19 cellular contexts compared by ENCODE assay signal in the genomic region with DNA sequence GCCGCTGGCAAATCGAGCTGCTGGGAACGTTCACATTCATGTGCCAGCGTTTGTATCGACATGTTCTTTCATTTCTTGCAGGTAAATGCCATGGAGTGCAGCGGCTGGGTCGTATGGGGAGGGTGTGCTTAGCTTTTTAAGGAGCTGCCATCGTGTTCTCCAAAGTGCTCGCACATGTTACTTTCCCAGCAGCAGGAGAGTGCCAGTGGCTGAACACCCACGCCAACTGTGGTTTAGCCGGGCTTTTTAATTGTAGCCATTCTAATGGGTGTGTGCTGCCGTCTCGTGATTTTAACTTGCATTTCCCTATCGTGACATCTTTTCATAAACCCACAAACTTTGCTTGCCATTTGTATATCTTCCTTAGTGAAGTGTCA. TPM values are rescaled to one million over a fixed set of nuclear protein-coding genes. Genes with fewer than 3 reads are reported as not detected.
DNase-seq lines count a peak whose midpoint lies in the region; ATAC-seq, FAIRE-seq and TF ChIP-seq lines count a peak whose summit lies in the region.
"Had no signal": no experiment of that assay in that cellular context is flagged by ENCODE, and none has a peak within 500 bp of the region (broad histone marks: within the 10 kb centered on the region; RNA-seq: fewer than 3 reads in every experiment).

No MANE protein-coding gene starts in this region.

- no peak overlapping the region for H2AFZ ChIP-seq in K562 (ENCODE audit: low read depth, low read length)
- H2AFZ ChIP-seq: GM23248 had no signal

- POLR2A ChIA-PET in K562 (lab: Yijun Ruan, JAX), result interaction anchor here (1.4 kb wide), 1 partner anchor 8 kb away, joined by 3 read pairs; no protein-coding TSS in a partner anchor

- intact Hi-C loops in K562 (cut with micrococcal nuclease) (no loop called here), pancreas (cut with DNase I) (no loop called here), left cardiac atrium (cut with DNase I) (no loop called here)

- 33% methylated on average over 14 of the region's 14 CpGs for WGBS in K562 (ENCODE audit: insufficient coverage, low coverage, missing lambda C conversion rate)
- 36 to 43% methylated on average over 14 of the region's 14 CpGs for WGBS in pancreas, 2 donors

- H3K9me3 ChIP-seq in K562 (replicated peaks; ENCODE audit: control insufficient read depth, insufficient read depth, low read depth, low read length), result no peaks in the 10 kb centered on the region
- H3K9me3 ChIP-seq in pancreas, result no peaks in the 10 kb centered on the region
- H3K9me3 ChIP-seq: HAP-1 had no signal

- no peak for FAIRE-seq in K562 (lab: Jason Lieb, UNC)
- FAIRE-seq in pancreas (lab: Jason Lieb, UNC), result no peak
- FAIRE-seq: GM12878, GM19239 had no signal

- TF ChIP-seq EP300 in K562 (IDR thresholded peaks at IDR 0.05; ENCODE audit: low read length), result no peak

- DNase-seq in NCI-H526 treated with DMSO at 0.1 percent for 48 hours (lab: John Stamatoyannopoulos, UW), result peak; percentile 4
- no peak for DNase-seq in NCI-H526 (lab: John Stamatoyannopoulos, UW)
- DNase-seq in K562 (ENCODE audit: extremely low read depth in 1 of 4, low spot score in 3 of 4), result no peak
- peak in 4 of 6 donors; percentile 49 to 66 (median 62) for DNase-seq in pancreas
- no peak for DNase-seq in left cardiac atrium
- no peak for DNase-seq in NCI-H345 (lab: John Stamatoyannopoulos, UW)
- DNase-seq in SIG-M5 (lab: John Stamatoyannopoulos, UW), result no peak
- DNase-seq: 8988T; C1 segment of cervical spinal cord; CD4-positive, CD25-positive, alpha-beta regulatory T cell; CD8-positive, alpha-beta memory T cell; COR-L47; DMS 273 treated with DMSO at 0.1 percent for 48 hours; DND-41; EL; GM23248 had no signal

- BruUV-seq in K562 (replicated peaks; lab: Mats Ljungman, UMichigan), result no TSS peak

- no peaks in the 10 kb centered on the region for H3K9me1 ChIP-seq in K562 (ENCODE audit: control insufficient read depth, insufficient read depth, low read length)

- in situ Hi-C loops in K562 (cut with MboI), result no loop called here

- H3K79me2 ChIP-seq in K562 (ENCODE audit: control insufficient read depth, insufficient read depth, low read length), result no peaks in the 10 kb centered on the region

- H3K9ac ChIP-seq in K562 (ENCODE audit: insufficient read depth in 1 of 2, low read depth in 2 of 2, low read length in 2 of 2), result peak overlapping the region in 1 of 2 experiments; percentile 52; a peak in 1 of 4 replicates
- H3K9ac ChIP-seq: GM23248 had no signal

- H3K4me2 ChIP-seq in K562 (ENCODE audit: insufficient read depth, low read length), result peak overlapping the region; percentile 33; the same call in 1 of the 2 replicates

- CTCF ChIA-PET in K562 (lab: Yijun Ruan, JAX; ENCODE audit: low intra/inter-chr PET ratio), result no interaction called here

- no peaks in the 10 kb centered on the region for H3K36me3 ChIP-seq in K562 (ENCODE audit: control insufficient read depth, insufficient read depth, low read length)
- H3K36me3 ChIP-seq in pancreas, result no peaks in the 10 kb centered on the region
- H3K36me3 ChIP-seq: HAP-1 had no signal

- no peaks in the 10 kb centered on the region for H4K20me1 ChIP-seq in K562 (replicated peaks; ENCODE audit: control insufficient read depth, insufficient read depth, low read length)

- TF ChIP-seq RAD21 in K562 (CRISPR knock-in tag; conservative IDR thresholded peaks at IDR 0.05 in 1 of 2, IDR thresholded peaks at IDR 0.05 in 1 of 2), result no peak

- TF ChIP-seq POLR2A in K562 (conservative IDR thresholded peaks at IDR 0.05), result no peak

- ATAC-seq in K562 (no peak), pancreas (peak; percentile 36 to 67 (median 55)), left cardiac atrium (no peak)
- ATAC-seq: GM12878 had no signal

- H3K27ac ChIP-seq in K562 (ENCODE audit: extremely low read depth, low read depth, low read length), result no peak overlapping the region
- H3K27ac ChIP-seq in pancreas, result peak overlapping the region in 3 of 4 donors; percentile 56 to 67 (median 59)
- H3K27ac ChIP-seq: GM23248 had no signal

- H3K4me1 ChIP-seq in K562 (replicated peaks in 1 of 2; ENCODE audit: control insufficient read depth in 2 of 2, insufficient read depth in 2 of 2, low read length in 2 of 2), result peaks cover 8 to 10% of the 10 kb centered on the region in 2 experiments; a peak in 4 of 5 replicates
- peaks cover 15 to 33% (median 28%) of the 10 kb centered on the region in 3 donors for H3K4me1 ChIP-seq in pancreas

- TF ChIP-seq CTCF in K562 (IDR thresholded peaks at IDR 0.05 in 2 of 3, conservative IDR thresholded peaks at IDR 0.05 in 1 of 3; ENCODE audit: insufficient read depth in 2 of 3, low read depth in 1 of 3, low read length in 3 of 3) (no peak), pancreas (IDR thresholded peaks at IDR 0.05) (no peak)

- H3K27me3 ChIP-seq in K562 (ENCODE audit: control insufficient read depth in 2 of 2, insufficient read depth in 2 of 2, low read length in 2 of 2), result no peaks in the 10 kb centered on the region
- no peaks in the 10 kb centered on the region for H3K27me3 ChIP-seq in pancreas

- H3K4me3 ChIP-seq in K562 (no peak overlapping the region), pancreas (no peak overlapping the region)
- H3K4me3 ChIP-seq: GM12878, GM23248, HAP-1 had no signal

TF ChIP-seq in K562, 482 proteins besides CTCF, POLR2A, EP300 and RAD21:
- TF ChIP-seq TBL1XR1 (IDR thresholded peaks at IDR 0.05; ENCODE audit: low read length in 2 of 2) (no peak), FOSL1 (tag; conservative IDR thresholded peaks at IDR 0.05) (no peak), CTBP1 (IDR thresholded peaks at IDR 0.05; ENCODE audit: borderline replicate concordance) (0 out of 2 replicates have a peak, but pooled peaks have one; percentile 2), ZSCAN32 (CRISPR knock-in tag; IDR thresholded peaks at IDR 0.05) (no peak), HDAC1 (IDR thresholded peaks at IDR 0.05) (no peak), NR2C2 (CRISPR knock-in tag; IDR thresholded peaks at IDR 0.05) (no peak), NR2C2 (tag; IDR thresholded peaks at IDR 0.05) (no peak), TCF15 (CRISPR knock-in tag; IDR thresholded peaks at IDR 0.05) (no peak), MEF2D (tag; conservative IDR thresholded peaks at IDR 0.05; ENCODE audit: low read depth) (no peak)
- TF ChIP-seq, protein P1, sequence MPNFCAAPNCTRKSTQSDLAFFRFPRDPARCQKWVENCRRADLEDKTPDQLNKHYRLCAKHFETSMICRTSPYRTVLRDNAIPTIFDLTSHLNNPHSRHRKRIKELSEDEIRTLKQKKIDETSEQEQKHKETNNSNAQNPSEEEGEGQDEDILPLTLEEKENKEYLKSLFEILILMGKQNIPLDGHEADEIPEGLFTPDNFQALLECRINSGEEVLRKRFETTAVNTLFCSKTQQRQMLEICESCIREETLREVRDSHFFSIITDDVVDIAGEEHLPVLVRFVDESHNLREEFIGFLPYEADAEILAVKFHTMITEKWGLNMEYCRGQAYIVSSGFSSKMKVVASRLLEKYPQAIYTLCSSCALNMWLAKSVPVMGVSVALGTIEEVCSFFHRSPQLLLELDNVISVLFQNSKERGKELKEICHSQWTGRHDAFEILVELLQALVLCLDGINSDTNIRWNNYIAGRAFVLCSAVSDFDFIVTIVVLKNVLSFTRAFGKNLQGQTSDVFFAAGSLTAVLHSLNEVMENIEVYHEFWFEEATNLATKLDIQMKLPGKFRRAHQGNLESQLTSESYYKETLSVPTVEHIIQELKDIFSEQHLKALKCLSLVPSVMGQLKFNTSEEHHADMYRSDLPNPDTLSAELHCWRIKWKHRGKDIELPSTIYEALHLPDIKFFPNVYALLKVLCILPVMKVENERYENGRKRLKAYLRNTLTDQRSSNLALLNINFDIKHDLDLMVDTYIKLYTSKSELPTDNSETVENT (CRISPR knock-in tag; IDR thresholded peaks at IDR 0.05), result no peak

RNA-seq across cellular contexts. Expression of gene BNIP3, which starts 11.6 kb away (rescaled TPM):
- total RNA-seq in K562 (2011; cell fraction: chromatin; rRNA removed; ENCODE audit: low replicate concordance), result 61.4 and 70.7 TPM in 2 replicates
- 53.2 and 63.7 TPM in 2 replicates for total RNA-seq in K562 (2011; cell fraction: nucleolus; rRNA removed)
- 62.1 and 64.4 TPM in 2 replicates for total RNA-seq in K562 (2011; cell fraction: nucleoplasm; rRNA removed)
- total RNA-seq in K562 (2014; rRNA removed) (76.1 and 83.0 TPM in 2 replicates), K562 (2014; rRNA removed; fragmentation: Illumina TruSeq; extraction: Trizol) (39.7 and 40.7 TPM in 2 replicates), K562 (2015; rRNA removed; fragmentation: Illumina TruSeq; extraction: Trizol) (25.0 and 25.9 TPM in 2 replicates), K562 (2021) (41.7 and 42.2 TPM in 2 replicates), pancreas (100 to 1,000 TPM in 4 of 6 donors, 10 to 100 TPM in 2; 65.7 to 471 (median 217) TPM), left cardiac atrium (10 to 100 TPM; 67.1 to 87.1 TPM)
- polyA plus RNA-seq in K562 (2011; rRNA removed) (119 and 124 TPM in 2 replicates), K562 (2014; fragmentation: Illumina TruSeq; extraction: Trizol) (46.9 and 54.9 TPM in 2 replicates), K562 (2014; fragmentation: Nextera tagmentation; extraction: Ambion mirVana) (10 to 100 TPM in 1 of 2 experiments, 1 to 10 TPM in 1; 9.2 to 10.7 TPM), K562 (2014; rRNA removed) (68.9 and 75.9 TPM in 2 replicates), pancreas (100 to 1,000 TPM in 1 of 2 donors, 10 to 100 TPM in 1; 84.2 to 166 TPM)
- 114 and 117 TPM in 2 replicates for polyA plus RNA-seq in K562 (2011; cell fraction: cytosol; rRNA removed)
- 136 and 157 TPM in 2 replicates for polyA plus RNA-seq in K562 (2011; cell fraction: nucleus; rRNA removed)
- polyA plus RNA-seq in K562 (2012), result 28.7 and 29.5 TPM in 2 replicates
- polyA minus RNA-seq in K562 (2011; rRNA and poly(A)+ RNA removed), result 42.4 and 53.7 TPM in 2 replicates
- polyA minus RNA-seq in K562 (2011; cell fraction: cytosol; rRNA and poly(A)+ RNA removed), result 32.0 and 69.4 TPM in 2 replicates
- polyA minus RNA-seq in K562 (2011; cell fraction: nucleus; rRNA and poly(A)+ RNA removed), result 33.0 and 56.2 TPM in 2 replicates

Comparison
In these comparisons a context has a peak if more than half of its experiments do, and no peak if none do; other contexts are left out.
1. DNase-seq: peak in NCI-H526 treated with DMSO at 0.1 percent for 48 hours (single experiment) and pancreas (4 of 6); none in NCI-H526 (0 of 2), K562 (0 of 4), left cardiac atrium (single experiment), NCI-H345 (single experiment) and SIG-M5 (single experiment).
2. ATAC-seq: peak in pancreas (4 of 4); none in K562 (single experiment) and left cardiac atrium (0 of 2).